8 cellular contexts compared by ENCODE assay signal in genomic region chr2:107572890-107573289, GRCh38.
DNase-seq lines count a peak whose midpoint lies in the region; ATAC-seq and TF ChIP-seq lines count a peak whose summit lies in the region.
"Not testable (repeated sequence)": the region's sequence is repeated elsewhere in the genome, so short reads cannot be mapped to it uniquely, and the experiment has no call there.

No MANE protein-coding gene starts in this region.

- not testable (repeated sequence) for H3K4me1 ChIP-seq in Caco-2; HEK293 (ENCODE audit: control insufficient read depth, insufficient read depth, low read length); mesenchymal stem cell (ENCODE audit: control insufficient read depth, insufficient read depth, low read depth, low read length); upper lobe of right lung

- H2AFZ ChIP-seq in mesenchymal stem cell (ENCODE audit: low read depth, low read length), result not testable (repeated sequence)

- H3K14ac ChIP-seq in mesenchymal stem cell (ENCODE audit: low read length in 2 of 2), result not testable (repeated sequence)

- not testable (repeated sequence) for BruUV-seq in Caco-2 (replicated peaks; lab: Mats Ljungman, UMichigan)

- H3K27ac Mint-ChIP-seq in Caco-2 (ENCODE audit: unreplicated experiment); glutamatergic neuron (ENCODE audit: unreplicated experiment): not testable (repeated sequence)

- not testable (repeated sequence) for H2BK120ac ChIP-seq in mesenchymal stem cell (ENCODE audit: low read depth, low read length)

- H2AK5ac ChIP-seq in mesenchymal stem cell (ENCODE audit: low read length, severe bottlenecking), result not testable (repeated sequence)

- H3K4me1 Mint-ChIP-seq in Caco-2 (ENCODE audit: low read depth, unreplicated experiment), result not testable (repeated sequence)
- H3K4me1 Mint-ChIP-seq in glutamatergic neuron (ENCODE audit: low read depth, unreplicated experiment), result peaks cover 15% of the 10 kb centered on the region

- not testable (repeated sequence) for H3K18ac ChIP-seq in mesenchymal stem cell (ENCODE audit: low read depth in 1 of 2, low read length in 2 of 2)

- H3K27me3 ChIP-seq in Caco-2 (replicated peaks; ENCODE audit: control insufficient read depth, insufficient read depth, low read length); mesenchymal stem cell (ENCODE audit: control insufficient read depth in 1 of 2, insufficient read depth in 1 of 2, low read length in 2 of 2); upper lobe of right lung: not testable (repeated sequence)

- DNase-seq in Caco-2 (peak; percentile 45 to 47), NCI-H345 (lab: John Stamatoyannopoulos, UW) (peak; percentile 11), SK-MEL-5 (ENCODE audit: low read depth, low spot score) (peak; percentile 51), amniotic epithelial cell (ENCODE audit: low read depth) (peak; percentile 11), glutamatergic neuron (peak; percentile 77), mesenchymal stem cell (peak; percentile 23)
- DNase-seq in upper lobe of right lung, result not testable (repeated sequence)

- not testable (repeated sequence) for H3K27ac ChIP-seq in HEK293 (ENCODE audit: extremely low read depth, low read depth, low read length); mesenchymal stem cell (ENCODE audit: low read length, poor library complexity, severe bottlenecking); upper lobe of right lung

- not testable (repeated sequence) for H3K9me3 ChIP-seq in Caco-2; HEK293 (ENCODE audit: control insufficient read depth, insufficient read depth, low read depth, low read length); mesenchymal stem cell (ENCODE audit: control insufficient read depth, low read length); upper lobe of right lung

- peaks cover 11% of the 10 kb centered on the region for H3K9me3 Mint-ChIP-seq in Caco-2 (ENCODE audit: unreplicated experiment)
- H3K9me3 Mint-ChIP-seq in glutamatergic neuron (ENCODE audit: unreplicated experiment), result not testable (repeated sequence)

- intact Hi-C loops in Caco-2 (cut with micrococcal nuclease; ENCODE audit: unreplicated experiment); upper lobe of right lung (cut with DNase I): not testable (repeated sequence)

- POLR2A ChIA-PET in Caco-2 (lab: Charles Lee); HEK293 (lab: Yijun Ruan, JAX): not testable (repeated sequence)

- in situ Hi-C loops in SK-MEL-5 (cut with HindIII; ENCODE audit: low pct_unique_long_range_greater_than_20kb, low sequenced_read_pairs), result not testable (repeated sequence)

- CTCF ChIA-PET in Caco-2 (lab: Charles Lee), result not testable (repeated sequence)
- CTCF ChIA-PET in HEK293 (lab: Yijun Ruan, JAX), result interaction anchor here (0.7 kb wide), 1 partner anchor 719 kb away, joined by 4 read pairs; no protein-coding TSS in a partner anchor

- 60% methylated on average over 4 of the region's 13 CpGs for WGBS in mesenchymal stem cell

- not testable (repeated sequence) for H3K23ac ChIP-seq in mesenchymal stem cell (ENCODE audit: low read length in 2 of 2)

- H3K4ac ChIP-seq in mesenchymal stem cell (ENCODE audit: low read depth in 1 of 2, low read length in 2 of 2), result not testable (repeated sequence)

- H2BK15ac ChIP-seq in mesenchymal stem cell (ENCODE audit: low read depth, poor library complexity, severe bottlenecking), result not testable (repeated sequence)

- H3K79me1 ChIP-seq in mesenchymal stem cell (replicated peaks; ENCODE audit: low read length, poor library complexity, severe bottlenecking), result not testable (repeated sequence)

- not testable (repeated sequence) for H4K8ac ChIP-seq in mesenchymal stem cell (ENCODE audit: low read length)

- not testable (repeated sequence) for H3K4me3 Mint-ChIP-seq in Caco-2 (ENCODE audit: unreplicated experiment); glutamatergic neuron (ENCODE audit: unreplicated experiment)

- ATAC-seq in upper lobe of right lung, result not testable (repeated sequence)

- not testable (repeated sequence) for H4K91ac ChIP-seq in mesenchymal stem cell (ENCODE audit: low read length)

- TF ChIP-seq CTCF in Caco-2 (IDR thresholded peaks at IDR 0.05; ENCODE audit: insufficient read depth in 1 of 2, low read depth in 1 of 2, low read length in 1 of 2, severe bottlenecking in 1 of 2, unreplicated experiment in 1 of 2) (peak; percentile 5 to 35), glutamatergic neuron (IDR thresholded peaks at IDR 0.05; ENCODE audit: partially characterized antibody, unreplicated experiment) (peak; percentile 43), upper lobe of right lung (IDR thresholded peaks at IDR 0.05) (peak; percentile 8)
- TF ChIP-seq CTCF in HEK293 (tag by site-specific recombination; IDR thresholded peaks at IDR 0.05), result not testable (repeated sequence)

- H2BK12ac ChIP-seq in mesenchymal stem cell (ENCODE audit: low read length in 2 of 2), result not testable (repeated sequence)

- not testable (repeated sequence) for H3K36me3 Mint-ChIP-seq in Caco-2 (ENCODE audit: insufficient read depth, unreplicated experiment); glutamatergic neuron (ENCODE audit: unreplicated experiment)

- not testable (repeated sequence) for H3K27me3 Mint-ChIP-seq in Caco-2 (ENCODE audit: insufficient read depth, unreplicated experiment); glutamatergic neuron (ENCODE audit: unreplicated experiment)

- not testable (repeated sequence) for H2BK5ac ChIP-seq in mesenchymal stem cell (ENCODE audit: low read depth, low read length, poor library complexity, severe bottlenecking)

- not testable (repeated sequence) for H3K4me3 ChIP-seq in Caco-2 (ENCODE audit: low read depth, low read length); HEK293 (ENCODE audit: low read depth, low read length); mesenchymal stem cell (ENCODE audit: insufficient read depth in 1 of 2, low read depth in 1 of 2, low read length in 2 of 2); upper lobe of right lung

- not testable (repeated sequence) for H3K36me3 ChIP-seq in Caco-2 (ENCODE audit: control insufficient read depth, insufficient read depth, low read length); HEK293 (ENCODE audit: control insufficient read depth in 2 of 2, insufficient read depth in 1 of 2, low read length in 2 of 2); mesenchymal stem cell (ENCODE audit: control insufficient read depth in 1 of 2, insufficient read depth in 2 of 2, low read depth in 1 of 2, low read length in 2 of 2); upper lobe of right lung

- H3K9ac ChIP-seq in mesenchymal stem cell (ENCODE audit: low read length), result not testable (repeated sequence)

- not testable (repeated sequence) for H3K4me2 ChIP-seq in mesenchymal stem cell (ENCODE audit: low read length, poor library complexity, severe bottlenecking)

TF ChIP-seq in HEK293, 187 proteins besides CTCF, POLR2A, EP300 and RAD21:
- peak; percentile 14; the same call in 1 of the 2 replicates for TF ChIP-seq ZNF654 (tag by site-specific recombination; IDR thresholded peaks at IDR 0.05; ENCODE audit: low read depth)
TF ChIP-seq in HEK293: peak in this region for 1; not testable (repeated sequence) for 186.
